In the genomic region with DNA sequence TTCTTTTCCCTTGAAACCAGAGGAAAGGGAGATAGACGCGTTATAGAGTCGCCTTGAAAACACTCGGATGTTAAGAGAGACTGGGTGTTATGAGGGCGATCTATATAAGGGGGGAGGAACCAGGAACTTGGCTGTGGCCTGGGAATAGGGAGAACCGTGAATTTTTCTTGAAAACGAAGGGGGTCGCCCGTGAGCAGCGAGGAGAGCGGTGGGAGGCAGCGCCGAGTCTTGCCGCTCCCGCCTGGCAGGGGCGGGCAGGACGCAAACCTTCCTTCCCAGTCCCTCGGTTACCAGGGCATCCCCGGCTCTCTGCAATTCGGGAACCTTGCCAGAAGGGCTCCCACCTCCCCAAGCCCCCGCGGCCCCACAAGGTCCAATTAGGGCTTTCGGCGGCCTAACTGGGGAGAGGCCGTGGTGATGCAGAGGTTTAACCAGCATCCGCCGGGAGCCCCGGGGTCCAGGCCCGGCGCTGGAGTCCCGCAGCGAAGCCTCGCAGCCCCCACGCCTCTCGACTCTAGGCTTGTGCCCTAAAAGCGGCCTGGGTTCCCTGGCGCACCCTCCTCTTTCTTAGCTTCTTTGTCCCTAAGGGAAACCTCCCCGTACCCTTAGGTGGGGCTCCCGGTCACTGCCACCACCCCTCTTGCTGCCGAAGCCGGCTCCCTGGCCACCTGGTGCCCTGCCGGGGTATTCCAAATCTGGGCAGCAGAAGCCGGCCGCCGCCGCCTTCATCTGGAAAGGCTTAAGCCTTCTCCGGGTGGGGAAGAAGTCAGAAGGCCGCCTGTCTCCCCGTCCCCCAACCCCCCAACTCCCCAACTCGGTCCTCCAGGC, we compare ENCODE assay signal across 8 cellular contexts. TPM values are rescaled to one million over a fixed set of nuclear protein-coding genes. Genes with fewer than 3 reads are reported as not detected.
DNase-seq lines count a peak whose midpoint lies in the region; ATAC-seq, FAIRE-seq and TF ChIP-seq lines count a peak whose summit lies in the region.

No MANE protein-coding gene starts in this region.

- H3K4me3 ChIP-seq in cardiac fibroblast (replicated peaks in 1 of 2; ENCODE audit: low read depth in 2 of 2, low read length in 2 of 2) (peak overlapping the region; percentile 57 to 67), skeletal muscle satellite cell (ENCODE audit: low read length) (peak overlapping the region; percentile 79)

- H3K4me1 ChIP-seq in skeletal muscle satellite cell (ENCODE audit: control insufficient read depth, insufficient read depth, low read length): peaks cover 6% of the 10 kb centered on the region

- H3K4me2 ChIP-seq in skeletal muscle satellite cell (ENCODE audit: low read length): peak overlapping the region; percentile 86

- TF ChIP-seq CTCF in cardiac fibroblast (IDR thresholded peaks at IDR 0.05; ENCODE audit: low read depth, low read length): peak; percentile 56

- no peaks in the 10 kb centered on the region for H3K9me3 ChIP-seq in skeletal muscle satellite cell (replicated peaks; ENCODE audit: low read length)

- TF ChIP-seq POLR2A in GM12891 (IDR thresholded peaks at IDR 0.05; ENCODE audit: low read depth, low read length): no peak

- peak; percentile 28 for ATAC-seq in HG03159 (IDR thresholded peaks at IDR 0.05; ENCODE audit: unreplicated experiment)

- no peaks in the 10 kb centered on the region for H3K36me3 ChIP-seq in skeletal muscle satellite cell (ENCODE audit: insufficient read depth, low read length)

- in situ Hi-C loops in ACHN (cut with HindIII; ENCODE audit: low pct_ligation_motif_present, low pct_unique_long_range_greater_than_20kb, low sequenced_read_pairs): no loop called here

- no peak for FAIRE-seq in GM12891 (lab: Jason Lieb, UNC)

- peaks cover 3% of the 10 kb centered on the region for H3K27me3 ChIP-seq in skeletal muscle satellite cell (ENCODE audit: control insufficient read depth, insufficient read depth, low read length)

- peak overlapping the region; percentile 84 for H3K9ac ChIP-seq in skeletal muscle satellite cell (ENCODE audit: low read depth, low read length)

- DNase-seq in ACHN: peak; percentile 75
- peak; percentile 30 for DNase-seq in GM12891 (ENCODE audit: insufficient read length, low spot score)
- peak; percentile 91 for DNase-seq in NCI-H748 (lab: John Stamatoyannopoulos, UW; ENCODE audit: unreplicated experiment)
- peak; percentile 83 to 87 for DNase-seq in cardiac fibroblast (ENCODE audit: low read depth in 2 of 2)
- DNase-seq in iPS-NIHi11 (ENCODE audit: low spot score): peak; percentile 88
- no peak for DNase-seq in activated effector memory CD4-positive, alpha-beta T cell treated with Interleukin-2 at 50 U/mL for 16 hours

TF ChIP-seq in GM12891, 5 proteins besides CTCF, POLR2A, EP300 and RAD21:
- TF ChIP-seq SPI1 (IDR thresholded peaks at IDR 0.05; ENCODE audit: low read depth, low read length): no peak
- no peak for TF ChIP-seq TAF1 (IDR thresholded peaks at IDR 0.05; ENCODE audit: low read depth, low read length)

RNA-seq across cellular contexts. Expression of gene FHOD3, which starts 0.7 kb away (rescaled TPM):
- 6.6 TPM for polyA plus RNA-seq in GM12891 (2012; ENCODE audit: low read depth, missing spikeins)
- total RNA-seq in skeletal muscle satellite cell (2012; rRNA removed): 4.6 and 7.9 TPM in 2 replicates
